39 cellular contexts compared by ENCODE assay signal in the genomic region with DNA sequence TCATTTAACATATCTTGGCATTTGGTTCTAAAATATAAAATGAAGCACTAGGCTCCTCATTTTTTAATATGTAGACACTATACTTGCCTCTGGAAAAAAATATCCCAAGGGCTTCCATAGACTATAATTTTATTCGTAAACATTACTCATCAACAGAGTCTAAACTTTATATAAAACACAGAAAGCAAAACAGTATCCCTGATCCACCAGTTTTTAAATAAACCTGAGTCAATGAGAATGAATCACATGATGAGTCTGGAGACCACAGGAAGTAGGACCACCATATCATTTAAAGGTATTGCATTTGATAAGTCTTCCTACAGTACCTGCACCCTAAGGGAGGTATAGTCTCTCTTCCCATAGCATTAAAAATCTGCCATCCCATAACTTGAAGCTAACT.
"Had no signal": no experiment of that assay in that cellular context is flagged by ENCODE, and none has a peak within 500 bp of the region (broad histone marks: within the 10 kb centered on the region; RNA-seq: fewer than 3 reads in every experiment).

No MANE protein-coding gene starts in this region.

- H3K9me3 ChIP-seq: ascending aorta had no signal

- H3K27me3 ChIP-seq: ascending aorta, cardiac muscle cell had no signal

- H3K27ac ChIP-seq: ascending aorta, cardiac muscle cell, VCaP had no signal

- FAIRE-seq: bronchial epithelial cell, TTC549 had no signal

- H3K36me3 Mint-ChIP-seq: activated CD4-positive, alpha-beta memory T cell treated with anti-CD3 and anti-CD28 coated beads for 36 hours; activated naive CD4-positive, alpha-beta T cell treated with anti-CD3 and anti-CD28 coated beads, Interleukin-2, amount 50 U/mL, for 24 hours; activated naive CD8-positive, alpha-beta T cell; activated naive CD8-positive, alpha-beta T cell treated with anti-CD3 and anti-CD28 coated beads, Interleukin-2, amount 10 ng/mL, durations not matched to agents 7 days and 5 days had no signal

- ATAC-seq: activated CD8-positive, alpha-beta T cell treated with anti-CD3 and anti-CD28 coated beads for 36 hours; activated naive CD8-positive, alpha-beta T cell treated with anti-CD3 and anti-CD28 coated beads, Interleukin-2, amount 50 U/mL, for 24 hours; activated T-cell treated with anti-CD3 and anti-CD28 coated beads, Interleukin-2, amount 50 U/mL, for 4 hours; activated T-cell treated with anti-CD3 and anti-CD28 coated beads, Interleukin-2, amount 50 U/mL, for 72 hours; activated T-helper 17 cell treated with anti-CD3 and anti-CD28 coated beads, Interleukin-2, amount 50 U/mL, for 72 hours had no signal

- H3K4me3 Mint-ChIP-seq: activated B cell treated with CpG ODN at 0.5 μM for 24 hours; activated CD4-positive, alpha-beta memory T cell treated with anti-CD3 and anti-CD28 coated beads for 36 hours; activated CD4-positive, alpha-beta T cell treated with anti-CD3 and anti-CD28 coated beads, Interleukin-2, amount 10 ng/mL, durations not matched to agents 24 days and 14 days; activated CD8-positive, alpha-beta T cell treated with anti-CD3 and anti-CD28 coated beads for 36 hours; activated naive CD4-positive, alpha-beta T cell treated with anti-CD3 and anti-CD28 coated beads for 36 hours; activated naive CD4-positive, alpha-beta T cell treated with anti-CD3 and anti-CD28 coated beads, Interleukin-2, amount 50 U/mL, for 24 hours; activated naive CD8-positive, alpha-beta T cell; activated naive CD8-positive, alpha-beta T cell treated with anti-CD3 and anti-CD28 coated beads, Interleukin-2, amount 10 ng/mL, durations not matched to agents 7 days and 5 days; activated naive CD8-positive, alpha-beta T cell treated with anti-CD3 and anti-CD28 coated beads, Interleukin-2, amount 50 U/mL, for 24 hours; activated T-cell treated with anti-CD3 and anti-CD28 coated beads, Interleukin-2, amount 50 U/mL, for 4 hours; activated T-cell treated with anti-CD3 and anti-CD28 coated beads, Interleukin-2, amount 50 U/mL, for 72 hours; activated T-helper 1 cell treated with anti-CD3 and anti-CD28 coated beads, Interleukin-12 subunit alpha, Interleukin-12 subunit beta, Interleukin-2, Interleukin-4 antibody, amounts not matched to agents 30 ng/mL and 10 ng/mL and 1 ng/mL, durations not matched to agents 14 hours and 24 hours and 36 hours; activated T-helper 17 cell treated with anti-CD3 and anti-CD28 coated beads, Interleukin-2, amount 50 U/mL, for 72 hours; brain; central memory CD8-positive, alpha-beta T cell; T-helper 1 cell treated with Interleukin-12 subunit alpha and Interleukin-12 subunit beta and Interleukin-4 antibody, amounts not matched to agents 30 μg/mL and 1 μg/mL, for 36 hours; T-helper 2 cell treated with Interferon-gamma antibody and Interleukin-4, amounts not matched to agents 5 μg/mL and 100 μg/mL, for 36 hours had no signal

- H3K36me3 ChIP-seq: ascending aorta, cardiac muscle cell had no signal

- H3K9me3 Mint-ChIP-seq: activated B cell treated with CpG ODN at 0.5 μM for 24 hours; activated CD4-positive, alpha-beta memory T cell treated with anti-CD3 and anti-CD28 coated beads for 36 hours; activated CD4-positive, alpha-beta T cell treated with anti-CD3 and anti-CD28 coated beads, Interleukin-2, amount 10 ng/mL, durations not matched to agents 24 days and 14 days; activated CD8-positive, alpha-beta T cell treated with anti-CD3 and anti-CD28 coated beads for 36 hours; activated naive CD4-positive, alpha-beta T cell treated with anti-CD3 and anti-CD28 coated beads for 36 hours; activated naive CD4-positive, alpha-beta T cell treated with anti-CD3 and anti-CD28 coated beads, Interleukin-2, amount 50 U/mL, for 24 hours; activated naive CD8-positive, alpha-beta T cell treated with anti-CD3 and anti-CD28 coated beads, Interleukin-2, amount 10 ng/mL, durations not matched to agents 7 days and 5 days; activated naive CD8-positive, alpha-beta T cell treated with anti-CD3 and anti-CD28 coated beads, Interleukin-2, amount 50 U/mL, for 24 hours; activated T-cell treated with anti-CD3 and anti-CD28 coated beads, Interleukin-2, amount 50 U/mL, for 4 hours; activated T-cell treated with anti-CD3 and anti-CD28 coated beads, Interleukin-2, amount 50 U/mL, for 72 hours; activated T-helper 1 cell treated with anti-CD3 and anti-CD28 coated beads, Interleukin-12 subunit alpha, Interleukin-12 subunit beta, Interleukin-2, Interleukin-4 antibody, amounts not matched to agents 30 ng/mL and 10 ng/mL and 1 ng/mL, durations not matched to agents 14 hours and 24 hours and 36 hours; activated T-helper 17 cell treated with anti-CD3 and anti-CD28 coated beads, Interleukin-2, amount 50 U/mL, for 72 hours; central memory CD8-positive, alpha-beta T cell; T-helper 1 cell treated with Interleukin-12 subunit alpha and Interleukin-12 subunit beta and Interleukin-4 antibody, amounts not matched to agents 30 μg/mL and 1 μg/mL, for 36 hours; T-helper 2 cell treated with Interferon-gamma antibody and Interleukin-4, amounts not matched to agents 5 μg/mL and 100 μg/mL, for 36 hours had no signal

- H3K4me3 ChIP-seq: ascending aorta, cardiac muscle cell had no signal

- H3K4me1 ChIP-seq: ascending aorta had no signal

- H3K27ac Mint-ChIP-seq: activated B cell treated with CpG ODN at 0.5 μM for 24 hours; activated CD4-positive, alpha-beta memory T cell treated with anti-CD3 and anti-CD28 coated beads for 36 hours; activated CD4-positive, alpha-beta T cell treated with anti-CD3 and anti-CD28 coated beads, Interleukin-2, amount 10 ng/mL, durations not matched to agents 24 days and 14 days; activated CD8-positive, alpha-beta T cell treated with anti-CD3 and anti-CD28 coated beads for 36 hours; activated naive CD4-positive, alpha-beta T cell treated with anti-CD3 and anti-CD28 coated beads for 36 hours; activated naive CD4-positive, alpha-beta T cell treated with anti-CD3 and anti-CD28 coated beads, Interleukin-2, amount 50 U/mL, for 24 hours; activated naive CD8-positive, alpha-beta T cell; activated naive CD8-positive, alpha-beta T cell treated with anti-CD3 and anti-CD28 coated beads, Interleukin-2, amount 10 ng/mL, durations not matched to agents 7 days and 5 days; activated naive CD8-positive, alpha-beta T cell treated with anti-CD3 and anti-CD28 coated beads, Interleukin-2, amount 50 U/mL, for 24 hours; activated T-cell treated with anti-CD3 and anti-CD28 coated beads, Interleukin-2, amount 50 U/mL, for 72 hours; activated T-helper 1 cell treated with anti-CD3 and anti-CD28 coated beads, Interleukin-12 subunit alpha, Interleukin-12 subunit beta, Interleukin-2, Interleukin-4 antibody, amounts not matched to agents 30 ng/mL and 10 ng/mL and 1 ng/mL, durations not matched to agents 14 hours and 24 hours and 36 hours; activated T-helper 17 cell treated with anti-CD3 and anti-CD28 coated beads, Interleukin-2, amount 50 U/mL, for 72 hours; brain; T-helper 1 cell treated with Interleukin-12 subunit alpha and Interleukin-12 subunit beta and Interleukin-4 antibody, amounts not matched to agents 30 μg/mL and 1 μg/mL, for 36 hours; T-helper 2 cell treated with Interferon-gamma antibody and Interleukin-4, amounts not matched to agents 5 μg/mL and 100 μg/mL, for 36 hours had no signal

- H3K27me3 Mint-ChIP-seq: activated CD4-positive, alpha-beta T cell treated with anti-CD3 and anti-CD28 coated beads, Interleukin-2, amount 10 ng/mL, durations not matched to agents 24 days and 14 days; activated naive CD8-positive, alpha-beta T cell; activated naive CD8-positive, alpha-beta T cell treated with anti-CD3 and anti-CD28 coated beads, Interleukin-2, amount 50 U/mL, for 24 hours; brain had no signal

- DNase-seq: activated B cell treated with CpG ODN at 0.5 μM for 24 hours; activated CD4-positive, alpha-beta memory T cell treated with anti-CD3 and anti-CD28 coated beads for 36 hours; activated CD4-positive, alpha-beta T cell treated with anti-CD3 and anti-CD28 coated beads for 4 hours; activated CD4-positive, alpha-beta T cell treated with anti-CD3 and anti-CD28 coated beads, Interleukin-2, amount 10 ng/mL, durations not matched to agents 24 days and 14 days; activated CD4-positive, alpha-beta T cell treated with anti-CD3 and anti-CD28 coated beads, Interleukin-2, amount 50 U/mL, for 1 hour; activated CD4-positive, alpha-beta T cell treated with anti-CD3 and anti-CD28 coated beads, Interleukin-2, amount 50 U/mL, for 4 hours; activated CD4-positive, CD25-positive, alpha-beta regulatory T cell treated with anti-CD3 and anti-CD28 coated beads, Interleukin-2, amount 50 U/mL, for 72 hours; activated CD8-positive, alpha-beta memory T cell treated with anti-CD3 and anti-CD28 coated beads, Interleukin-2, amount 50 U/mL, for 4 hours; activated CD8-positive, alpha-beta T cell treated with anti-CD3 and anti-CD28 coated beads for 36 hours; activated effector memory CD4-positive, alpha-beta T cell treated with anti-CD3 and anti-CD28 coated beads, Interleukin-2, amount 50 U/mL, for 16 hours; activated gamma-delta T cell treated with Interleukin-2 at 50 U/mL for 16 hours; activated naive CD4-positive, alpha-beta T cell; activated naive CD4-positive, alpha-beta T cell treated with anti-CD3 and anti-CD28 coated beads for 36 hours; activated naive CD8-positive, alpha-beta T cell treated with anti-CD3 and anti-CD28 coated beads, Interleukin-2, amount 10 ng/mL, durations not matched to agents 7 days and 5 days; activated naive CD8-positive, alpha-beta T cell treated with anti-CD3 and anti-CD28 coated beads, Interleukin-2, amount 50 U/mL, for 24 hours; activated T-cell treated with anti-CD3 and anti-CD28 coated beads for 4 hours; activated T-cell treated with anti-CD3 and anti-CD28 coated beads, Interleukin-2, amount 50 U/mL, for 1 hour; activated T-cell treated with anti-CD3 and anti-CD28 coated beads, Interleukin-2, amount 50 U/mL, for 4 hours; activated T-cell treated with anti-CD3 and anti-CD28 coated beads, Interleukin-2, amount 50 U/mL, for 72 hours; amygdala; anterior cingulate cortex; caudate nucleus; cerebellar nuclear complex; T-helper 1 cell; T-helper 2 cell; T-helper 9 cell had no signal

- H3K4me1 Mint-ChIP-seq: activated B cell treated with CpG ODN at 0.5 μM for 24 hours; activated CD4-positive, alpha-beta T cell treated with anti-CD3 and anti-CD28 coated beads, Interleukin-2, amount 10 ng/mL, durations not matched to agents 24 days and 14 days; activated naive CD4-positive, alpha-beta T cell treated with anti-CD3 and anti-CD28 coated beads, Interleukin-2, amount 50 U/mL, for 24 hours; activated naive CD8-positive, alpha-beta T cell treated with anti-CD3 and anti-CD28 coated beads, Interleukin-2, amount 10 ng/mL, durations not matched to agents 7 days and 5 days; activated naive CD8-positive, alpha-beta T cell treated with anti-CD3 and anti-CD28 coated beads, Interleukin-2, amount 50 U/mL, for 24 hours; activated T-helper 17 cell treated with anti-CD3 and anti-CD28 coated beads, Interleukin-2, amount 50 U/mL, for 72 hours; brain; central memory CD8-positive, alpha-beta T cell had no signal
